1 cellular context compared by ENCODE assay signal in the genomic region with DNA sequence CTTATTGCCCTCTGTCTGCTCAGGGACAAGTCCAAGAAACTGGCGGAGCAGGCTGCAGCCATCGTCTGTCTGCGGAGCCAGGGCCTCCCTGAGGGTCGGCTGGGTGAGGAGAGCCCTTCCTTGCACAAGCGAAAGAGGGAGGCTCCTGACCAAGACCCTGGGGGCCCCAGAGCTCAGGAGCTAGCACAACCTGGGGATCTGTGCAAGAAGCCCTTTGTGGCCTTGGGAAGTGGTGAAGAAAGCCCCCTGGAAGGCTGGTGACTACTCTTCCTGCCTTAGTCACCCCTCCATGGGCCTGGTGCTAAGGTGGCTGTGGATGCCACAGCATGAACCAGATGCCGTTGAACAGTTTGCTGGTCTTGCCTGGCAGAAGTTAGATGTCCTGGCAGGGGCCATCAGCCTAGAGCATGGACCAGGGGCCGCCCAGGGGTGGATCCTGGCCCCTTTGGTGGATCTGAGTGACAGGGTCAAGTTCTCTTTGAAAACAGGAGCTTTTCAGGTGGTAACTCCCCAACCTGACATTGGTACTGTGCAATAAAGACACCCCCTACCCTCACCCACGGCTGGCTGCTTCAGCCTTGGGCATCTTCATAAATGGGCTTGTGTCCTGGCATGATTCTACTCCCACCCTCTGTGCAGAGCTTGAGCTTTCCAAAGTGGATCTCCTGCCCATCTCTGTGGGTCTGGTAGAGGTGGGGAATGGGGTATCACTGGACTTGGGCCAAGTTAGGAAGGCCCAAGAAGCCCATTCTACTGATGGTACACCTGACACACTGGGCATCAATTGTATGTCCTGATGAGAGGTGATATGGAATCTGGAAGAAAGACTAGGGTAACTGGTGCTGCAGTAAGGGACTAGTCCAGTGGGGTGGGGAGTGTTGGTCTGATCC.
TF ChIP-seq lines count a peak whose summit lies in the region.

No MANE protein-coding gene starts in this region.

TF ChIP-seq in HEK293T, 16 proteins besides CTCF, POLR2A, EP300 and RAD21:
- TF ChIP-seq ELF4 (IDR thresholded peaks at IDR 0.05) = no peak
- no peak for TF ChIP-seq FOXK2 (IDR thresholded peaks at IDR 0.05)
- TF ChIP-seq L3MBTL2 (conservative IDR thresholded peaks at IDR 0.05) = no peak
- no peak for TF ChIP-seq HDGF (IDR thresholded peaks at IDR 0.05; ENCODE audit: borderline replicate concordance)
- TF ChIP-seq BHLHE40 (IDR thresholded peaks at IDR 0.05; ENCODE audit: borderline replicate concordance) = no peak
